In the genomic region with DNA sequence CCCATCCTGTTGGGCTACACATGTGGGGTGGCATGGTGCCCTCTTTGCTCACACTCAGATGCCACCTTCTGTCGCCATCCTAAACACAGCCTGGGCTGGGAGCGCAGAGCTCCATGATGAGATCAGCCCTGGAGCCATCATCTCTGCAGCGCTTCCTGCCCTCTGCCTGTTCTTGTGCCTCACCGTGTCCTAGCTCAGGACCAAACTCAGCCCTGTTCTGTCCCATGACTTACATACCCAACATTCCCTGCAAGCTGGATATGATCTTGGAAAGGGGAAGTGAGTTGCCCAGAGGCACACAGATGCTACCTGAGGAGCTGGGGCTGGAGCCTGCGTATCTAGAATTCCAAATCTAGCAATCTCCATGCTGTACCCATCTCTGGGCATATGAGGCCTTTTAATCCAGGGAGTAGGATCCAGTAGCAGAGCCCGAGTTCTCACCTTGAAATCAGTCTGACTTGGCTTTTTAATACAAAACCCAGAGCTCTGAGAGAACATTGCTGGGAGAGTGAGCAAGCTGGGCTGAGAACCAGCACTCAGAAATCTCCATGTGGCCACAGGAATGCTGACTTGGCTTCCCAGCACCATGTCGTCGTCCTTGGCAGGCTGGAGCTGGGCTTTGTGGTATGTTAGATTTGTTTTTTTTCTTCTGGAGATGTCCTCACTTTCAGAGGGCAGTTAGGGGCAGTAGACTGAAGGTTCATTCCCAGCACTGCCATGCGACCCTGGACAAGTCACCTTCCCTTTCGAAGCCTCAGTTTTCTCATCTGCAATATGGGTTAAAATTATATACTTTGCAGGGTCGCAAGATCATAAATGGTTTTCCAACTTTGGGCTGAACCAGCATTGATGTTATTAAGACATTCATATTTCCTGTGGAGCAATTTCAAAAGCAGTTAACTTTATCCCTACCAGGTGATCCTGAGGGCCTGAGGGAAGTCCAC, we compare ENCODE assay signal across 10 cellular contexts. TPM values are rescaled to one million over a fixed set of nuclear protein-coding genes. Genes with fewer than 3 reads are reported as not detected.
DNase-seq lines count a peak whose midpoint lies in the region; ATAC-seq and TF ChIP-seq lines count a peak whose summit lies in the region.
"Had no signal": no experiment of that assay in that cellular context is flagged by ENCODE, and none has a peak within 500 bp of the region (broad histone marks: within the 10 kb centered on the region; RNA-seq: fewer than 3 reads in every experiment).

No MANE protein-coding gene starts in this region.

- peaks cover 50% of the 10 kb centered on the region for H3K27me3 Mint-ChIP-seq in HFFc6 (ENCODE audit: insufficient read depth)
- peaks cover 23% of the 10 kb centered on the region for H3K27me3 Mint-ChIP-seq in MCF 10A (ENCODE audit: insufficient read depth, unreplicated experiment)
- peaks cover 34% of the 10 kb centered on the region for H3K27me3 Mint-ChIP-seq in activated T-cell treated with anti-CD3 and anti-CD28 coated beads, Interleukin-2, amount 50 U/mL, for 4 hours (ENCODE audit: low read depth)
- H3K27me3 Mint-ChIP-seq in activated T-helper 1 cell treated with anti-CD3 and anti-CD28 coated beads, Interleukin-12 subunit alpha, Interleukin-12 subunit beta, Interleukin-2, Interleukin-4 antibody, amounts not matched to agents 30 ng/mL and 10 ng/mL and 1 ng/mL, durations not matched to agents 14 hours and 24 hours and 36 hours (ENCODE audit: insufficient read depth): peaks cover 39% of the 10 kb centered on the region

- no peak for TF ChIP-seq POLR2A in testis (IDR thresholded peaks at IDR 0.05)

- POLR2A ChIA-PET in MCF 10A (lab: Yijun Ruan, JAX): interaction anchor here (0.5 kb wide), 1 partner anchor 198 kb away, joined by 3 read pairs; no protein-coding TSS in a partner anchor

- H3K36me3 Mint-ChIP-seq in HFFc6 (ENCODE audit: low read depth) (no peaks in the 10 kb centered on the region), MCF 10A (ENCODE audit: insufficient read depth, unreplicated experiment) (no peaks in the 10 kb centered on the region)
- peaks cover 2% of the 10 kb centered on the region for H3K36me3 Mint-ChIP-seq in activated T-cell treated with anti-CD3 and anti-CD28 coated beads, Interleukin-2, amount 50 U/mL, for 4 hours (ENCODE audit: insufficient read depth)
- no peaks in the 10 kb centered on the region for H3K36me3 Mint-ChIP-seq in activated T-helper 1 cell treated with anti-CD3 and anti-CD28 coated beads, Interleukin-12 subunit alpha, Interleukin-12 subunit beta, Interleukin-2, Interleukin-4 antibody, amounts not matched to agents 30 ng/mL and 10 ng/mL and 1 ng/mL, durations not matched to agents 14 hours and 24 hours and 36 hours (ENCODE audit: low read depth)

- WGBS in testis, 2 donors: 72 to 79% methylated on average over 11 of the region's 11 CpGs

- H3K27me3 ChIP-seq in left lung: peaks cover 8 to 57% of the 10 kb centered on the region in 2 donors
- no peaks in the 10 kb centered on the region for H3K27me3 ChIP-seq in testis

- H3K27ac ChIP-seq in left lung (peak overlapping the region; percentile 45 to 77), testis (no peak overlapping the region)
- H3K27ac ChIP-seq: RWPE1 had no signal

- peak overlapping the region in 1 of 2 donors; percentile 47 for H3K4me3 ChIP-seq in left lung
- no peak overlapping the region for H3K4me3 ChIP-seq in testis
- H3K4me3 ChIP-seq: GM12878 had no signal

- BruUV-seq in MCF 10A (replicated peaks; lab: Mats Ljungman, UMichigan): no TSS peak

- H3K9me3 Mint-ChIP-seq in HFFc6: no peaks in the 10 kb centered on the region
- no peaks in the 10 kb centered on the region for H3K9me3 Mint-ChIP-seq in MCF 10A (ENCODE audit: unreplicated experiment)
- no peaks in the 10 kb centered on the region for H3K9me3 Mint-ChIP-seq in activated T-cell treated with anti-CD3 and anti-CD28 coated beads, Interleukin-2, amount 50 U/mL, for 4 hours
- no peaks in the 10 kb centered on the region for H3K9me3 Mint-ChIP-seq in activated T-helper 1 cell treated with anti-CD3 and anti-CD28 coated beads, Interleukin-12 subunit alpha, Interleukin-12 subunit beta, Interleukin-2, Interleukin-4 antibody, amounts not matched to agents 30 ng/mL and 10 ng/mL and 1 ng/mL, durations not matched to agents 14 hours and 24 hours and 36 hours

- H3K4me1 ChIP-seq in left lung (peaks cover 22 to 54% of the 10 kb centered on the region in 2 donors), testis (peaks cover 10% of the 10 kb centered on the region)

- intact Hi-C loops in MCF 10A (cut with micrococcal nuclease): loop anchor here (2.0 to 10.0 kb wide), 2 partner anchors 83 to 143 kb away; no protein-coding TSS in a partner anchor
- intact Hi-C loops in left lung (cut with DNase I): loop anchor here in 1 of 2 donors (10.0 kb wide), 1 partner anchor 143 kb away; no protein-coding TSS in a partner anchor
- intact Hi-C loops in testis (cut with DNase I; ENCODE audit: low total_unique reads): no loop called here
- intact Hi-C loops in activated T-helper 1 cell treated with anti-CD3 and anti-CD28 coated beads, Interleukin-12 subunit alpha, Interleukin-12 subunit beta, Interleukin-2, Interleukin-4 antibody, amounts not matched to agents 30 ng/mL and 10 ng/mL and 1 ng/mL, durations not matched to agents 14 hours and 24 hours and 36 hours (cut with micrococcal nuclease): no loop called here

- peak overlapping the region; percentile 60; the same call in 1 of the 2 replicates for H3K27ac Mint-ChIP-seq in HFFc6
- no peak overlapping the region for H3K27ac Mint-ChIP-seq in MCF 10A (ENCODE audit: low read depth, unreplicated experiment)
- H3K27ac Mint-ChIP-seq in activated T-helper 1 cell treated with anti-CD3 and anti-CD28 coated beads, Interleukin-12 subunit alpha, Interleukin-12 subunit beta, Interleukin-2, Interleukin-4 antibody, amounts not matched to agents 30 ng/mL and 10 ng/mL and 1 ng/mL, durations not matched to agents 14 hours and 24 hours and 36 hours: no peak overlapping the region

- peaks cover 25% of the 10 kb centered on the region for H3K4me1 Mint-ChIP-seq in HFFc6 (ENCODE audit: low read depth)
- peaks cover 7% of the 10 kb centered on the region for H3K4me1 Mint-ChIP-seq in MCF 10A (ENCODE audit: insufficient read depth, unreplicated experiment)
- H3K4me1 Mint-ChIP-seq in activated T-cell treated with anti-CD3 and anti-CD28 coated beads, Interleukin-2, amount 50 U/mL, for 4 hours (ENCODE audit: low read depth): peaks cover 4% of the 10 kb centered on the region
- peaks cover 6% of the 10 kb centered on the region for H3K4me1 Mint-ChIP-seq in activated T-helper 1 cell treated with anti-CD3 and anti-CD28 coated beads, Interleukin-12 subunit alpha, Interleukin-12 subunit beta, Interleukin-2, Interleukin-4 antibody, amounts not matched to agents 30 ng/mL and 10 ng/mL and 1 ng/mL, durations not matched to agents 14 hours and 24 hours and 36 hours (ENCODE audit: low read depth)

- peak; percentile 90 for DNase-seq in HFFc6
- DNase-seq in MCF 10A (ENCODE audit: unreplicated experiment): peak; percentile 33
- peak in 1 of 2 donors; percentile 80 for DNase-seq in left lung
- peak; percentile 62 for DNase-seq in testis
- no peak for DNase-seq in activated T-cell treated with anti-CD3 and anti-CD28 coated beads, Interleukin-2, amount 50 U/mL, for 4 hours
- no peak for DNase-seq in activated T-helper 1 cell treated with anti-CD3 and anti-CD28 coated beads, Interleukin-12 subunit alpha, Interleukin-12 subunit beta, Interleukin-2, Interleukin-4 antibody, amounts not matched to agents 30 ng/mL and 10 ng/mL and 1 ng/mL, durations not matched to agents 14 hours and 24 hours and 36 hours (ENCODE audit: low spot score)

- ATAC-seq in left lung (peak; percentile 69), HG03457 (IDR thresholded peaks at IDR 0.05; ENCODE audit: unreplicated experiment) (no peak), HG03108 (IDR thresholded peaks at IDR 0.05; ENCODE audit: unreplicated experiment) (no peak)
- no peak for ATAC-seq in activated T-cell treated with anti-CD3 and anti-CD28 coated beads, Interleukin-2, amount 50 U/mL, for 4 hours
- ATAC-seq: GM12878 had no signal

- CTCF ChIA-PET in MCF 10A (lab: Yijun Ruan, JAX): interaction anchor here (0.6 to 1.9 kb wide), 4 partner anchors 21 to 270 kb away, joined by 3 to 6 read pairs (median 4); no protein-coding TSS in a partner anchor

- H3K9me3 ChIP-seq in left lung (no peaks in the 10 kb centered on the region), testis (no peaks in the 10 kb centered on the region)

- no peak overlapping the region for H3K4me3 Mint-ChIP-seq in HFFc6
- no peak overlapping the region for H3K4me3 Mint-ChIP-seq in MCF 10A (ENCODE audit: unreplicated experiment)
- H3K4me3 Mint-ChIP-seq in activated T-cell treated with anti-CD3 and anti-CD28 coated beads, Interleukin-2, amount 50 U/mL, for 4 hours: no peak overlapping the region
- no peak overlapping the region for H3K4me3 Mint-ChIP-seq in activated T-helper 1 cell treated with anti-CD3 and anti-CD28 coated beads, Interleukin-12 subunit alpha, Interleukin-12 subunit beta, Interleukin-2, Interleukin-4 antibody, amounts not matched to agents 30 ng/mL and 10 ng/mL and 1 ng/mL, durations not matched to agents 14 hours and 24 hours and 36 hours

- TF ChIP-seq CTCF in HFFc6 (IDR thresholded peaks at IDR 0.05): no peak; the same call in 1 of the 2 replicates
- TF ChIP-seq CTCF in MCF 10A (IDR thresholded peaks at IDR 0.05; ENCODE audit: unreplicated experiment): no peak
- no peak for TF ChIP-seq CTCF in left lung (IDR thresholded peaks at IDR 0.05)
- no peak for TF ChIP-seq CTCF in testis (IDR thresholded peaks at IDR 0.05)

- H3K36me3 ChIP-seq in left lung: peaks cover 0 to 4% of the 10 kb centered on the region in 2 donors
- H3K36me3 ChIP-seq in testis (ENCODE audit: low read depth, missing control alignments): no peaks in the 10 kb centered on the region

RNA-seq across cellular contexts. Expression of a gene that starts 2.6 kb away (rescaled TPM):
- under 1 TPM in 2 of 6 experiments, not detected in 4; 0.19 to 0.21 TPM for total RNA-seq in HFFc6 (2021; fragmentation: NEBNext Ultra II Directional; extraction: Animal tissue kit (Norgen Biotek cat#: 25700))
- total RNA-seq in MCF 10A (2022): not detected in 2 replicates
- 100 to 1,000 TPM; 148 to 198 TPM for total RNA-seq in left lung
- 10 to 100 TPM; 15.7 to 22.2 TPM for total RNA-seq in testis
- polyA plus RNA-seq in testis (ENCODE audit: insufficient read depth, low read depth, low replicate concordance): 11.8 TPM
- under 1 TPM; 0.33 to 0.38 (median 0.34) TPM for total RNA-seq in activated T-cell treated with anti-CD3 and anti-CD28 coated beads, Interleukin-2, amount 50 U/mL, for 4 hours
- not detected in 2 replicates for total RNA-seq in activated T-helper 1 cell treated with anti-CD3 and anti-CD28 coated beads, Interleukin-12 subunit alpha, Interleukin-12 subunit beta, Interleukin-2, Interleukin-4 antibody, amounts not matched to agents 30 ng/mL and 10 ng/mL and 1 ng/mL, durations not matched to agents 14 hours and 24 hours and 36 hours

Comparison
In these comparisons a context has a peak if more than half of its experiments do, and no peak if none do; other contexts are left out.
1. DNase-seq: peak in HFFc6 (single experiment), MCF 10A (single experiment) and testis (single experiment); none in activated T-cell treated with anti-CD3 and anti-CD28 coated beads, Interleukin-2, amount 50 U/mL, for 4 hours (single experiment) and activated T-helper 1 cell treated with anti-CD3 and anti-CD28 coated beads, Interleukin-12 subunit alpha, Interleukin-12 subunit beta, Interleukin-2, Interleukin-4 antibody, amounts not matched to agents 30 ng/mL and 10 ng/mL and 1 ng/mL, durations not matched to agents 14 hours and 24 hours and 36 hours (single experiment).
2. H3K27ac ChIP-seq: peak in left lung (2 of 2); none in testis (0 of 2).
3. RNA of a gene that starts 2.6 kb away (total RNA-seq): 148 to 198 TPM in left lung and 15.7 to 22.2 TPM in testis; 0.33 to 0.38 TPM in activated T-cell treated with anti-CD3 and anti-CD28 coated beads, Interleukin-2, amount 50 U/mL, for 4 hours, not detected in activated T-helper 1 cell treated with anti-CD3 and anti-CD28 coated beads, Interleukin-12 subunit alpha, Interleukin-12 subunit beta, Interleukin-2, Interleukin-4 antibody, amounts not matched to agents 30 ng/mL and 10 ng/mL and 1 ng/mL, durations not matched to agents 14 hours and 24 hours and 36 hours, not detected in MCF 10A and 0.19 to 0.21 TPM in HFFc6; every median in the first group is over 10 times any median in the second.